1 cellular context compared by ENCODE assay signal in the genomic region with DNA sequence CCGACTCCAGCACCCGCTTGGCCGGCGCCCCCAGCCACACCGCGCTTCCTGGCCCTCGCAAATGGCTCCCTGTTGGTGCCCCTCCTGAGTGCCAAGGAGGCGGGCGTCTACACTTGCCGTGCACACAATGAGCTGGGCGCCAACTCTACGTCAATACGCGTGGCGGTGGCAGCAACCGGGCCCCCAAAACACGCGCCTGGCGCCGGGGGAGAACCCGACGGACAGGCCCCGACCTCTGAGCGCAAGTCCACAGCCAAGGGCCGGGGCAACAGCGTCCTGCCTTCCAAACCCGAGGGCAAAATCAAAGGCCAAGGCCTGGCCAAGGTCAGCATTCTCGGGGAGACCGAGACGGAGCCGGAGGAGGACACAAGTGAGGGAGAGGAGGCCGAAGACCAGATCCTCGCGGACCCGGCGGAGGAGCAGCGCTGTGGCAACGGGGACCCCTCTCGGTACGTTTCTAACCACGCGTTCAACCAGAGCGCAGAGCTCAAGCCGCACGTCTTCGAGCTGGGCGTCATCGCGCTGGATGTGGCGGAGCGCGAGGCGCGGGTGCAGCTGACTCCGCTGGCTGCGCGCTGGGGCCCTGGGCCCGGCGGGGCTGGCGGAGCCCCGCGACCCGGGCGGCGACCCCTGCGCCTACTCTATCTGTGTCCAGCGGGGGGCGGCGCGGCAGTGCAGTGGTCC.
TF ChIP-seq lines count a peak whose summit lies in the region.

No MANE protein-coding gene starts in this region.

TF ChIP-seq in IMR-90, 13 proteins besides CTCF, POLR2A, EP300 and RAD21:
- no peak for TF ChIP-seq MAFK (IDR thresholded peaks at IDR 0.05; ENCODE audit: low read depth, low read length)
- no peak for TF ChIP-seq ELK1 (IDR thresholded peaks at IDR 0.05; ENCODE audit: borderline replicate concordance, low read depth, low read length)
- no peak for TF ChIP-seq NFE2L2 (IDR thresholded peaks at IDR 0.05; ENCODE audit: low read depth, low read length)
- no peak for TF ChIP-seq SMC3 (IDR thresholded peaks at IDR 0.05; ENCODE audit: low read depth, low read length)
